In genomic region chr17:6749519-6749918, GRCh38 we compare ENCODE assay signal across 20 cellular contexts. TPM values are rescaled to one million over a fixed set of nuclear protein-coding genes. Genes with fewer than 3 reads are reported as not detected.
A peak's percentile ranks its signal among the peaks of the same experiment; 100 is the strongest.
DNase-seq lines count a peak whose midpoint lies in the region; ATAC-seq and TF ChIP-seq lines count a peak whose summit lies in the region.
"Had no signal": no experiment of that assay in that cellular context is flagged by ENCODE, and none has a peak within 500 bp of the region (broad histone marks: within the 10 kb centered on the region; RNA-seq: fewer than 3 reads in every experiment).

No MANE protein-coding gene starts in this region.

- H3K27ac Mint-ChIP-seq in nephron progenitor cell, result no peak overlapping the region
- H3K27ac Mint-ChIP-seq in activated T-helper 1 cell treated with anti-CD3 and anti-CD28 coated beads, Interleukin-12 subunit alpha, Interleukin-12 subunit beta, Interleukin-2, Interleukin-4 antibody, amounts not matched to agents 30 ng/mL and 10 ng/mL and 1 ng/mL, durations not matched to agents 14 hours and 24 hours and 36 hours, result no peak overlapping the region
- H3K27ac Mint-ChIP-seq: activated B cell treated with CpG ODN at 0.5 μM for 24 hours, nephron had no signal

- no peaks in the 10 kb centered on the region for H3K36me3 ChIP-seq in DND-41 (ENCODE audit: insufficient read depth, low read length)
- H3K36me3 ChIP-seq: adrenal gland, BE2C, esophagus squamous epithelium, tibial artery had no signal

- H3K9me3 ChIP-seq in DND-41 (ENCODE audit: insufficient read depth, low read length, severe bottlenecking), result no peaks in the 10 kb centered on the region
- H3K9me3 ChIP-seq: adrenal gland, BE2C, esophagus squamous epithelium, tibial artery had no signal

- H3K4me2 ChIP-seq in DND-41 (ENCODE audit: insufficient read depth, low read length), result no peak overlapping the region
- H3K4me2 ChIP-seq: PC-9 had no signal

- DNase-seq in DND-41 (peak; percentile 44), HFF-Myc (ENCODE audit: extremely low read depth, low read depth) (no peak), OCI-M1 (lab: John Stamatoyannopoulos, UW) (peak; percentile 63), epithelial cell of esophagus (ENCODE audit: low read depth) (peak; percentile 10), nephron progenitor cell (no peak), NCI-H774 (lab: John Stamatoyannopoulos, UW) (no peak), anterior cingulate cortex (lab: John Stamatoyannopoulos, UW) (no peak)
- DNase-seq in activated T-helper 1 cell treated with anti-CD3 and anti-CD28 coated beads, Interleukin-12 subunit alpha, Interleukin-12 subunit beta, Interleukin-2, Interleukin-4 antibody, amounts not matched to agents 30 ng/mL and 10 ng/mL and 1 ng/mL, durations not matched to agents 14 hours and 24 hours and 36 hours (ENCODE audit: low spot score), result no peak
- DNase-seq: activated B cell treated with CpG ODN at 0.5 μM for 24 hours, adrenal gland, BE2C, DMS153, esophagus squamous epithelium, NCI-H1092 treated with DMSO at 0.1 percent for 48 hours, NCI-H2171 treated with DMSO at 0.1 percent for 48 hours, SW 1271, tibial artery had no signal

- peaks cover 12% of the 10 kb centered on the region for H3K4me1 Mint-ChIP-seq in nephron progenitor cell
- peaks cover 20% of the 10 kb centered on the region for H3K4me1 Mint-ChIP-seq in activated T-helper 1 cell treated with anti-CD3 and anti-CD28 coated beads, Interleukin-12 subunit alpha, Interleukin-12 subunit beta, Interleukin-2, Interleukin-4 antibody, amounts not matched to agents 30 ng/mL and 10 ng/mL and 1 ng/mL, durations not matched to agents 14 hours and 24 hours and 36 hours (ENCODE audit: low read depth)

- intact Hi-C loops in activated T-helper 1 cell treated with anti-CD3 and anti-CD28 coated beads, Interleukin-12 subunit alpha, Interleukin-12 subunit beta, Interleukin-2, Interleukin-4 antibody, amounts not matched to agents 30 ng/mL and 10 ng/mL and 1 ng/mL, durations not matched to agents 14 hours and 24 hours and 36 hours (cut with micrococcal nuclease), result no loop called here

- H3K27ac ChIP-seq in DND-41 (ENCODE audit: low read length), result no peak overlapping the region
- H3K27ac ChIP-seq: adrenal gland, esophagus squamous epithelium, PC-9, tibial artery had no signal

- H3K4me3 Mint-ChIP-seq in nephron progenitor cell, result no peak overlapping the region
- H3K4me3 Mint-ChIP-seq in activated T-helper 1 cell treated with anti-CD3 and anti-CD28 coated beads, Interleukin-12 subunit alpha, Interleukin-12 subunit beta, Interleukin-2, Interleukin-4 antibody, amounts not matched to agents 30 ng/mL and 10 ng/mL and 1 ng/mL, durations not matched to agents 14 hours and 24 hours and 36 hours, result no peak overlapping the region
- H3K4me3 Mint-ChIP-seq: activated B cell treated with CpG ODN at 0.5 μM for 24 hours, nephron had no signal

- no peak overlapping the region for H3K9ac ChIP-seq in DND-41 (ENCODE audit: low read depth, low read length)

- H3K9me3 Mint-ChIP-seq in nephron progenitor cell, result peaks cover 4% of the 10 kb centered on the region
- H3K9me3 Mint-ChIP-seq in activated T-helper 1 cell treated with anti-CD3 and anti-CD28 coated beads, Interleukin-12 subunit alpha, Interleukin-12 subunit beta, Interleukin-2, Interleukin-4 antibody, amounts not matched to agents 30 ng/mL and 10 ng/mL and 1 ng/mL, durations not matched to agents 14 hours and 24 hours and 36 hours, result no peaks in the 10 kb centered on the region
- H3K9me3 Mint-ChIP-seq: activated B cell treated with CpG ODN at 0.5 μM for 24 hours, nephron had no signal

- H3K79me2 ChIP-seq in DND-41 (ENCODE audit: insufficient read depth, low read length), result no peaks in the 10 kb centered on the region

- peaks cover 26% of the 10 kb centered on the region for H3K4me1 ChIP-seq in DND-41 (ENCODE audit: insufficient read depth, low read length)
- H3K4me1 ChIP-seq: BE2C had no signal

- peak; percentile 50; the same call in 1 of the 3 replicates for ATAC-seq in DND-41 (ENCODE audit: insufficient read depth, low read depth)

- H3K27me3 ChIP-seq in DND-41 (ENCODE audit: insufficient read depth, low read length, poor library complexity), result no peaks in the 10 kb centered on the region
- H3K27me3 ChIP-seq: adrenal gland, BE2C, esophagus squamous epithelium, tibial artery had no signal

- peaks cover 33% of the 10 kb centered on the region for H3K27me3 Mint-ChIP-seq in nephron progenitor cell (ENCODE audit: low read depth, poor library complexity)
- peaks cover 25% of the 10 kb centered on the region for H3K27me3 Mint-ChIP-seq in activated T-helper 1 cell treated with anti-CD3 and anti-CD28 coated beads, Interleukin-12 subunit alpha, Interleukin-12 subunit beta, Interleukin-2, Interleukin-4 antibody, amounts not matched to agents 30 ng/mL and 10 ng/mL and 1 ng/mL, durations not matched to agents 14 hours and 24 hours and 36 hours (ENCODE audit: insufficient read depth)

- H2AFZ ChIP-seq in DND-41 (ENCODE audit: low read depth, low read length), result no peak overlapping the region
- H2AFZ ChIP-seq: PC-9 had no signal

- no peaks in the 10 kb centered on the region for H4K20me1 ChIP-seq in DND-41 (ENCODE audit: insufficient read depth, low read length)

- TF ChIP-seq CTCF in DND-41 (IDR thresholded peaks at IDR 0.05; ENCODE audit: borderline replicate concordance, extremely low read depth, low read length, poor library complexity, severe bottlenecking) (peak; percentile 60), HFF-Myc (IDR thresholded peaks at IDR 0.05; ENCODE audit: low read depth, low read length, missing control alignments) (peak; percentile 3), epithelial cell of esophagus (IDR thresholded peaks at IDR 0.05; ENCODE audit: insufficient read depth, low read depth, low read length, missing control alignments) (no peak), nephron progenitor cell (IDR thresholded peaks at IDR 0.05) (no peak)

- no peak overlapping the region for H3K4me3 ChIP-seq in DND-41 (ENCODE audit: low read depth in 1 of 2, low read length in 2 of 2)
- no peak overlapping the region for H3K4me3 ChIP-seq in HFF-Myc (replicated peaks; ENCODE audit: low read depth, low read length)
- H3K4me3 ChIP-seq in epithelial cell of esophagus (ENCODE audit: low read length), result no peak overlapping the region
- H3K4me3 ChIP-seq: adrenal gland, esophagus squamous epithelium, lung, PC-9, tibial artery had no signal

- H3K36me3 Mint-ChIP-seq in nephron progenitor cell (ENCODE audit: low read depth), result no peaks in the 10 kb centered on the region
- peaks cover 4% of the 10 kb centered on the region for H3K36me3 Mint-ChIP-seq in activated T-helper 1 cell treated with anti-CD3 and anti-CD28 coated beads, Interleukin-12 subunit alpha, Interleukin-12 subunit beta, Interleukin-2, Interleukin-4 antibody, amounts not matched to agents 30 ng/mL and 10 ng/mL and 1 ng/mL, durations not matched to agents 14 hours and 24 hours and 36 hours (ENCODE audit: low read depth)

RNA-seq across cellular contexts. Expression of gene XAF1, which starts 6.3 kb away (rescaled TPM):
- 41.7 and 45.7 TPM in 2 replicates for total RNA-seq in activated T-helper 1 cell treated with anti-CD3 and anti-CD28 coated beads, Interleukin-12 subunit alpha, Interleukin-12 subunit beta, Interleukin-2, Interleukin-4 antibody, amounts not matched to agents 30 ng/mL and 10 ng/mL and 1 ng/mL, durations not matched to agents 14 hours and 24 hours and 36 hours

RNA-seq across cellular contexts. Expression of gene FBXO39, which starts 26.5 kb away (rescaled TPM):
- total RNA-seq in activated T-helper 1 cell treated with anti-CD3 and anti-CD28 coated beads, Interleukin-12 subunit alpha, Interleukin-12 subunit beta, Interleukin-2, Interleukin-4 antibody, amounts not matched to agents 30 ng/mL and 10 ng/mL and 1 ng/mL, durations not matched to agents 14 hours and 24 hours and 36 hours, result 0.29 TPM in 1 of 2 replicates, not detected in the other
- total RNA-seq: lung, PC-9 had no signal

RNA-seq across cellular contexts. Expression of gene SLC13A5, which starts 36.4 kb away (rescaled TPM):
- total RNA-seq in activated T-helper 1 cell treated with anti-CD3 and anti-CD28 coated beads, Interleukin-12 subunit alpha, Interleukin-12 subunit beta, Interleukin-2, Interleukin-4 antibody, amounts not matched to agents 30 ng/mL and 10 ng/mL and 1 ng/mL, durations not matched to agents 14 hours and 24 hours and 36 hours, result not detected in 2 replicates
- total RNA-seq: activated B cell treated with CpG ODN at 0.5 μM for 24 hours had no signal

Comparison
In these comparisons a context has a peak if more than half of its experiments do, and no peak if none do; other contexts are left out.
1. DNase-seq: peak in DND-41 (single experiment), OCI-M1 (single experiment) and epithelial cell of esophagus (single experiment); none in HFF-Myc (single experiment), nephron progenitor cell (single experiment), NCI-H774 (single experiment), anterior cingulate cortex (0 of 58) and activated T-helper 1 cell treated with anti-CD3 and anti-CD28 coated beads, Interleukin-12 subunit alpha, Interleukin-12 subunit beta, Interleukin-2, Interleukin-4 antibody, amounts not matched to agents 30 ng/mL and 10 ng/mL and 1 ng/mL, durations not matched to agents 14 hours and 24 hours and 36 hours (single experiment).
2. CTCF ChIP-seq: peak in DND-41 (single experiment) and HFF-Myc (single experiment); none in epithelial cell of esophagus (single experiment) and nephron progenitor cell (single experiment).